ENCODE assay signal across 21 cellular contexts in genomic region chr3:13607821-13608620, GRCh38. TPM values are rescaled to one million over a fixed set of nuclear protein-coding genes. Genes with fewer than 3 reads are reported as not detected.
A peak's percentile ranks its signal among the peaks of the same experiment; 100 is the strongest.
DNase-seq lines count a peak whose midpoint lies in the region; ATAC-seq, FAIRE-seq and TF ChIP-seq lines count a peak whose summit lies in the region.
"Had no signal": no experiment of that assay in that cellular context is flagged by ENCODE, and none has a peak within 500 bp of the region (broad histone marks: within the 10 kb centered on the region; RNA-seq: fewer than 3 reads in every experiment).

No MANE protein-coding gene starts in this region.

- peak overlapping the region; percentile 66 for H3K27ac Mint-ChIP-seq in MCF 10A (ENCODE audit: low read depth, unreplicated experiment)
- H3K27ac Mint-ChIP-seq in activated T-helper 1 cell treated with anti-CD3 and anti-CD28 coated beads, Interleukin-12 subunit alpha, Interleukin-12 subunit beta, Interleukin-2, Interleukin-4 antibody, amounts not matched to agents 30 ng/mL and 10 ng/mL and 1 ng/mL, durations not matched to agents 14 hours and 24 hours and 36 hours = no peak overlapping the region

- no peaks in the 10 kb centered on the region for H3K9me1 ChIP-seq in K562 (ENCODE audit: control insufficient read depth, insufficient read depth, low read length)

- H4K20me1 ChIP-seq in K562 (replicated peaks; ENCODE audit: control insufficient read depth, insufficient read depth, low read length) (peaks cover 7% of the 10 kb centered on the region; the same call in 1 of the 2 replicates), SK-N-SH (ENCODE audit: insufficient read depth) (no peaks in the 10 kb centered on the region)

- H2AFZ ChIP-seq in K562 (ENCODE audit: low read depth, low read length) (no peak overlapping the region), SK-N-SH (ENCODE audit: low read depth) (no peak overlapping the region)

- TF ChIP-seq EP300 in K562 (IDR thresholded peaks at IDR 0.05; ENCODE audit: low read length) = no peak
- TF ChIP-seq EP300 in SK-N-SH (IDR thresholded peaks at IDR 0.05; ENCODE audit: borderline replicate concordance in 1 of 2, low read depth in 1 of 2, low read length in 1 of 2) = no peak

- H3K27me3 ChIP-seq in breast epithelium (no peaks in the 10 kb centered on the region), K562 (ENCODE audit: control insufficient read depth in 2 of 2, insufficient read depth in 2 of 2, low read length in 2 of 2) (peaks cover 42 to 67% of the 10 kb centered on the region in 2 experiments), aorta (ENCODE audit: control insufficient read depth in 1 of 2, insufficient read depth in 2 of 2, low read length in 1 of 2) (no peaks in the 10 kb centered on the region), SK-N-SH (ENCODE audit: insufficient read depth) (no peaks in the 10 kb centered on the region)

- no peaks in the 10 kb centered on the region for H3K79me2 ChIP-seq in K562 (ENCODE audit: control insufficient read depth, insufficient read depth, low read length)
- no peaks in the 10 kb centered on the region for H3K79me2 ChIP-seq in SK-N-SH (ENCODE audit: insufficient read depth)

- no peak for ATAC-seq in K562
- ATAC-seq in omental fat pad (ENCODE audit: low FRiP score) = peak; percentile 33
- ATAC-seq in aorta (ENCODE audit: low FRiP score) = peak; percentile 26

- no TSS peak for BruUV-seq in MCF 10A (replicated peaks; lab: Mats Ljungman, UMichigan)
- BruUV-seq in K562 (replicated peaks; lab: Mats Ljungman, UMichigan) = no TSS peak

- POLR2A ChIA-PET in MCF 10A (lab: Yijun Ruan, JAX) (no interaction called here), K562 (lab: Yijun Ruan, JAX) (interaction anchor here (0.6 kb wide), 2 partner anchors 55 to 66 kb away, joined by 3 to 4 read pairs; no protein-coding TSS in a partner anchor), SK-N-SH (lab: Yijun Ruan, JAX) (interaction anchor here (0.9 kb wide), 1 partner anchor 42 kb away, joined by 3 read pairs; no protein-coding TSS in a partner anchor)

- TF ChIP-seq CTCF in MCF 10A (IDR thresholded peaks at IDR 0.05; ENCODE audit: unreplicated experiment) = no peak
- TF ChIP-seq CTCF in breast epithelium (IDR thresholded peaks at IDR 0.05) = no peak
- no peak for TF ChIP-seq CTCF in K562 (IDR thresholded peaks at IDR 0.05 in 2 of 3, conservative IDR thresholded peaks at IDR 0.05 in 1 of 3; ENCODE audit: insufficient read depth in 2 of 3, low read depth in 1 of 3, low read length in 3 of 3)
- TF ChIP-seq CTCF in omental fat pad (IDR thresholded peaks at IDR 0.05) = no peak
- no peak for TF ChIP-seq CTCF in SK-N-SH (IDR thresholded peaks at IDR 0.05)

- 6% methylated on average over 14 of the region's 14 CpGs for WGBS in K562 (ENCODE audit: insufficient coverage, low coverage, missing lambda C conversion rate)
- 87 to 88% methylated on average over 14 of the region's 14 CpGs for WGBS in aorta, 2 donors
- 92% methylated on average over 6 of the region's 14 CpGs for WGBS in SK-N-SH (ENCODE audit: low lambda C conversion rate)

- no peaks in the 10 kb centered on the region for H3K4me1 ChIP-seq in breast epithelium
- no peaks in the 10 kb centered on the region for H3K4me1 ChIP-seq in K562 (replicated peaks in 1 of 2; ENCODE audit: control insufficient read depth in 2 of 2, insufficient read depth in 2 of 2, low read length in 2 of 2)
- H3K4me1 ChIP-seq in aorta (ENCODE audit: control insufficient read depth in 1 of 2, insufficient read depth in 2 of 2, low read length in 2 of 2) = no peaks in the 10 kb centered on the region
- H3K4me1 ChIP-seq in SK-N-SH (ENCODE audit: control insufficient read depth in 1 of 2, insufficient read depth in 2 of 2, low read depth in 1 of 2, low read length in 1 of 2) = no peaks in the 10 kb centered on the region
- H3K4me1 ChIP-seq: HAP-1 had no signal

- TF ChIP-seq RAD21 in K562 (CRISPR knock-in tag; conservative IDR thresholded peaks at IDR 0.05 in 1 of 2, IDR thresholded peaks at IDR 0.05 in 1 of 2) (no peak), SK-N-SH (IDR thresholded peaks at IDR 0.05; ENCODE audit: low read length) (no peak)

- CTCF ChIA-PET in MCF 10A (lab: Yijun Ruan, JAX) = interaction anchor here (1.4 kb wide), 1 partner anchor 277 kb away, joined by 5 read pairs; no protein-coding TSS in a partner anchor
- CTCF ChIA-PET in K562 (lab: Yijun Ruan, JAX; ENCODE audit: low intra/inter-chr PET ratio) = no interaction called here
- CTCF ChIA-PET in SK-N-SH (lab: Yijun Ruan, JAX) = interaction anchor here (1.0 kb wide), 2 partner anchors 40 to 112 kb away, joined by 3 to 4 read pairs; no protein-coding TSS in a partner anchor

- H3K4me3 Mint-ChIP-seq in MCF 10A (ENCODE audit: unreplicated experiment) = no peak overlapping the region
- H3K4me3 Mint-ChIP-seq in activated T-helper 1 cell treated with anti-CD3 and anti-CD28 coated beads, Interleukin-12 subunit alpha, Interleukin-12 subunit beta, Interleukin-2, Interleukin-4 antibody, amounts not matched to agents 30 ng/mL and 10 ng/mL and 1 ng/mL, durations not matched to agents 14 hours and 24 hours and 36 hours = no peak overlapping the region

- intact Hi-C loops in MCF 10A (cut with micrococcal nuclease) (no loop called here), breast epithelium (cut with DNase I; ENCODE audit: low total_unique reads) (no loop called here), K562 (cut with micrococcal nuclease) (no loop called here), aorta (cut with DNase I) (no loop called here)
- intact Hi-C loops in activated T-helper 1 cell treated with anti-CD3 and anti-CD28 coated beads, Interleukin-12 subunit alpha, Interleukin-12 subunit beta, Interleukin-2, Interleukin-4 antibody, amounts not matched to agents 30 ng/mL and 10 ng/mL and 1 ng/mL, durations not matched to agents 14 hours and 24 hours and 36 hours (cut with micrococcal nuclease) = no loop called here

- in situ Hi-C loops in K562 (cut with MboI) = no loop called here

- H3K36me3 ChIP-seq in breast epithelium = no peaks in the 10 kb centered on the region
- H3K36me3 ChIP-seq in K562 (ENCODE audit: control insufficient read depth, insufficient read depth, low read length) = no peaks in the 10 kb centered on the region
- no peaks in the 10 kb centered on the region for H3K36me3 ChIP-seq in aorta (ENCODE audit: control insufficient read depth in 1 of 2, insufficient read depth in 2 of 2, low read length in 1 of 2)
- H3K36me3 ChIP-seq in SK-N-SH (replicated peaks in 1 of 2; ENCODE audit: control insufficient read depth in 1 of 2, insufficient read depth in 2 of 2, low read length in 1 of 2) = no peaks in the 10 kb centered on the region
- H3K36me3 ChIP-seq: HAP-1 had no signal

- H3K9ac ChIP-seq in K562 (ENCODE audit: insufficient read depth in 1 of 2, low read depth in 2 of 2, low read length in 2 of 2) (no peak overlapping the region), SK-N-SH (no peak overlapping the region)

- no peaks in the 10 kb centered on the region for H3K9me2 ChIP-seq in SK-N-SH

- no peaks in the 10 kb centered on the region for H3K36me3 Mint-ChIP-seq in MCF 10A (ENCODE audit: insufficient read depth, unreplicated experiment)
- H3K36me3 Mint-ChIP-seq in activated T-helper 1 cell treated with anti-CD3 and anti-CD28 coated beads, Interleukin-12 subunit alpha, Interleukin-12 subunit beta, Interleukin-2, Interleukin-4 antibody, amounts not matched to agents 30 ng/mL and 10 ng/mL and 1 ng/mL, durations not matched to agents 14 hours and 24 hours and 36 hours (ENCODE audit: low read depth) = no peaks in the 10 kb centered on the region

- peaks cover 10% of the 10 kb centered on the region for H3K4me1 Mint-ChIP-seq in MCF 10A (ENCODE audit: insufficient read depth, unreplicated experiment)
- H3K4me1 Mint-ChIP-seq in activated T-helper 1 cell treated with anti-CD3 and anti-CD28 coated beads, Interleukin-12 subunit alpha, Interleukin-12 subunit beta, Interleukin-2, Interleukin-4 antibody, amounts not matched to agents 30 ng/mL and 10 ng/mL and 1 ng/mL, durations not matched to agents 14 hours and 24 hours and 36 hours (ENCODE audit: low read depth) = no peaks in the 10 kb centered on the region

- no peaks in the 10 kb centered on the region for H3K27me3 Mint-ChIP-seq in MCF 10A (ENCODE audit: insufficient read depth, unreplicated experiment)
- H3K27me3 Mint-ChIP-seq in activated T-helper 1 cell treated with anti-CD3 and anti-CD28 coated beads, Interleukin-12 subunit alpha, Interleukin-12 subunit beta, Interleukin-2, Interleukin-4 antibody, amounts not matched to agents 30 ng/mL and 10 ng/mL and 1 ng/mL, durations not matched to agents 14 hours and 24 hours and 36 hours (ENCODE audit: insufficient read depth) = peaks cover 4% of the 10 kb centered on the region

- TF ChIP-seq POLR2A in breast epithelium (IDR thresholded peaks at IDR 0.05) (no peak), K562 (conservative IDR thresholded peaks at IDR 0.05) (no peak)

- DNase-seq in MCF 10A (ENCODE audit: unreplicated experiment) (no peak), breast epithelium (ENCODE audit: low spot score in 2 of 2) (no peak), K562 (ENCODE audit: extremely low read depth in 1 of 4, low spot score in 3 of 4) (no peak), omental fat pad (ENCODE audit: low spot score) (no peak), aorta (peak in 1 of 2 donors; percentile 55), SK-N-SH (no peak), Kasumi-1 (lab: John Stamatoyannopoulos, UW) (no peak)
- no peak for DNase-seq in activated T-helper 1 cell treated with anti-CD3 and anti-CD28 coated beads, Interleukin-12 subunit alpha, Interleukin-12 subunit beta, Interleukin-2, Interleukin-4 antibody, amounts not matched to agents 30 ng/mL and 10 ng/mL and 1 ng/mL, durations not matched to agents 14 hours and 24 hours and 36 hours (ENCODE audit: low spot score)
- DNase-seq: C1 segment of cervical spinal cord, DND-41, MV-4-11, NCI-H1436, NCI-H2029 treated with DMSO at 0.1 percent for 48 hours, NCI-H2171 treated with DMSO at 0.1 percent for 48 hours, NCI-H446 treated with DMSO at 0.1 percent for 48 hours, NCI-H748 treated with DMSO at 0.1 percent for 48 hours, OCI-M1 had no signal

- no peaks in the 10 kb centered on the region for H3K9me3 ChIP-seq in breast epithelium
- H3K9me3 ChIP-seq in K562 (replicated peaks; ENCODE audit: control insufficient read depth, insufficient read depth, low read depth, low read length) = no peaks in the 10 kb centered on the region
- H3K9me3 ChIP-seq in aorta (ENCODE audit: control insufficient read depth, low read length) = no peaks in the 10 kb centered on the region
- H3K9me3 ChIP-seq in SK-N-SH = no peaks in the 10 kb centered on the region
- H3K9me3 ChIP-seq: HAP-1 had no signal

- no peak for FAIRE-seq in K562 (lab: Jason Lieb, UNC)
- FAIRE-seq: G401.6, GM12892, HTR-8/SVneo had no signal

- no peaks in the 10 kb centered on the region for H3F3A ChIP-seq in SK-N-SH (replicated peaks; ENCODE audit: insufficient read depth)

- H3K4me3 ChIP-seq in breast epithelium (no peak overlapping the region), K562 (no peak overlapping the region), aorta (ENCODE audit: low read length in 2 of 2) (no peak overlapping the region), SK-N-SH (ENCODE audit: low read depth in 2 of 2, low read length in 1 of 2) (no peak overlapping the region)
- H3K4me3 ChIP-seq: HAP-1 had no signal

- H3K27ac ChIP-seq in breast epithelium = no peak overlapping the region
- no peak overlapping the region for H3K27ac ChIP-seq in K562 (ENCODE audit: extremely low read depth, low read depth, low read length)
- no peak overlapping the region for H3K27ac ChIP-seq in aorta (ENCODE audit: low read depth in 1 of 2, low read length in 2 of 2)
- no peak overlapping the region for H3K27ac ChIP-seq in SK-N-SH (ENCODE audit: low read depth in 2 of 2, low read length in 1 of 2)

- no peak overlapping the region for H3K4me2 ChIP-seq in K562 (ENCODE audit: insufficient read depth, low read length)
- H3K4me2 ChIP-seq in SK-N-SH = no peak overlapping the region

- no peaks in the 10 kb centered on the region for H3K9me3 Mint-ChIP-seq in MCF 10A (ENCODE audit: unreplicated experiment)
- no peaks in the 10 kb centered on the region for H3K9me3 Mint-ChIP-seq in activated T-helper 1 cell treated with anti-CD3 and anti-CD28 coated beads, Interleukin-12 subunit alpha, Interleukin-12 subunit beta, Interleukin-2, Interleukin-4 antibody, amounts not matched to agents 30 ng/mL and 10 ng/mL and 1 ng/mL, durations not matched to agents 14 hours and 24 hours and 36 hours

RNA-seq across cellular contexts. Expression of gene FBLN2, which starts 59.1 kb away (rescaled TPM):
- total RNA-seq in MCF 10A (2022) (not detected in 2 replicates), breast epithelium (100 to 1,000 TPM in 1 of 3 donors, 10 to 100 TPM in 2; 43.5 to 663 (median 81.3) TPM), K562 (2014; rRNA removed) (not detected in 2 replicates), K562 (2014; rRNA removed; fragmentation: Illumina TruSeq; extraction: Trizol) (not detected in 2 replicates), K562 (2015; rRNA removed; fragmentation: Illumina TruSeq; extraction: Trizol) (not detected in 2 replicates), K562 (2021) (0.04 and 0.13 TPM in 2 replicates), omental fat pad (100 to 1,000 TPM; 156 to 568 (median 187) TPM), aorta (100 to 1,000 TPM; 117 to 494 TPM)
- 0.32 and 0.72 TPM in 2 replicates for total RNA-seq in K562 (2011; cell fraction: chromatin; rRNA removed; ENCODE audit: low replicate concordance)
- total RNA-seq in K562 (2011; cell fraction: nucleolus; rRNA removed) = 0.53 and 1.5 TPM in 2 replicates
- 0.15 and 0.23 TPM in 2 replicates for total RNA-seq in K562 (2011; cell fraction: nucleoplasm; rRNA removed)
- polyA plus RNA-seq in K562 (2011; rRNA removed) (0.10 and 0.14 TPM in 2 replicates), K562 (2014; fragmentation: Illumina TruSeq; extraction: Trizol) (not detected in 2 replicates), K562 (2014; fragmentation: Nextera tagmentation; extraction: Ambion mirVana) (not detected), K562 (2014; rRNA removed) (0.03 TPM in 1 of 2 replicates, not detected in the other), aorta (10 to 100 TPM; 16.7 to 19.9 TPM), SK-N-SH (2012; rRNA removed) (4.8 and 5.2 TPM in 2 replicates)
- 0.18 and 0.64 TPM in 2 replicates for polyA plus RNA-seq in K562 (2011; cell fraction: cytosol; rRNA removed)
- polyA plus RNA-seq in K562 (2011; cell fraction: nucleus; rRNA removed) = 0.11 and 0.82 TPM in 2 replicates
- polyA plus RNA-seq in K562 (2012) = 0.04 and 0.08 TPM in 2 replicates
- 0.21 TPM in 1 of 2 replicates, not detected in the other for polyA minus RNA-seq in K562 (2011; rRNA and poly(A)+ RNA removed)
- 0.19 TPM in 1 of 2 replicates, not detected in the other for polyA minus RNA-seq in K562 (2011; cell fraction: cytosol; rRNA and poly(A)+ RNA removed)
- polyA minus RNA-seq in K562 (2011; cell fraction: nucleus; rRNA and poly(A)+ RNA removed) = 0.11 and 0.13 TPM in 2 replicates
- 1.5 and 2.6 TPM in 2 replicates for polyA plus RNA-seq in SK-N-SH (2012; cell fraction: cytosol; rRNA removed)
- 4.4 and 5.2 TPM in 2 replicates for polyA plus RNA-seq in SK-N-SH (2012; cell fraction: nucleus; rRNA removed)
- not detected in 2 replicates for total RNA-seq in activated T-helper 1 cell treated with anti-CD3 and anti-CD28 coated beads, Interleukin-12 subunit alpha, Interleukin-12 subunit beta, Interleukin-2, Interleukin-4 antibody, amounts not matched to agents 30 ng/mL and 10 ng/mL and 1 ng/mL, durations not matched to agents 14 hours and 24 hours and 36 hours

Comparison
In these comparisons a context has a peak if more than half of its experiments do, and no peak if none do; other contexts are left out.
1. RNA of gene FBLN2, which starts 59.1 kb away (total RNA-seq): 117 to 494 TPM in aorta, 156 to 568 TPM in omental fat pad and 43.5 to 663 TPM in breast epithelium; not detected in MCF 10A, 0.04 to 1.5 TPM in K562 and not detected in activated T-helper 1 cell treated with anti-CD3 and anti-CD28 coated beads, Interleukin-12 subunit alpha, Interleukin-12 subunit beta, Interleukin-2, Interleukin-4 antibody, amounts not matched to agents 30 ng/mL and 10 ng/mL and 1 ng/mL, durations not matched to agents 14 hours and 24 hours and 36 hours; every median in the first group is over 10 times any median in the second.